ENCODE assay signal across 1 cellular context in genomic region chr7:30646154-30646553, GRCh38.
TF ChIP-seq lines count a peak whose summit lies in the region.

No MANE protein-coding gene starts in this region.

TF ChIP-seq in IMR-90, 13 proteins besides CTCF, POLR2A, EP300 and RAD21:
- TF ChIP-seq MAFK (IDR thresholded peaks at IDR 0.05; ENCODE audit: low read depth, low read length) (no peak), RFX5 (IDR thresholded peaks at IDR 0.05; ENCODE audit: low read depth, low read length) (no peak), RCOR1 (IDR thresholded peaks at IDR 0.05; ENCODE audit: insufficient replicate concordance, low read length) (no peak), MAZ (IDR thresholded peaks at IDR 0.05; ENCODE audit: borderline replicate concordance, low read depth, low read length) (no peak), USF2 (IDR thresholded peaks at IDR 0.05; ENCODE audit: low read depth, low read length) (no peak), ELK1 (IDR thresholded peaks at IDR 0.05; ENCODE audit: borderline replicate concordance, low read depth, low read length) (no peak), BHLHE40 (IDR thresholded peaks at IDR 0.05; ENCODE audit: low read depth, low read length) (no peak)
TF ChIP-seq in IMR-90: peak in this region for 0.
